In genomic region chr13:102799544-102800144, GRCh38 we compare ENCODE assay signal across 8 cellular contexts. TPM values are rescaled to one million over a fixed set of nuclear protein-coding genes. Genes with fewer than 3 reads are reported as not detected.
DNase-seq lines count a peak whose midpoint lies in the region; ATAC-seq and TF ChIP-seq lines count a peak whose summit lies in the region.

No MANE protein-coding gene starts in this region.

- no peak for TF ChIP-seq CTCF in omental fat pad (IDR thresholded peaks at IDR 0.05)

- DNase-seq in HuH-7 (ENCODE audit: low spot score) = peak; percentile 10
- peak; percentile 5 for DNase-seq in activated gamma-delta T cell treated with Interleukin-2 at 50 U/mL for 16 hours
- peak; percentile 15 for DNase-seq in germinal center (ENCODE audit: low spot score)
- no peak for DNase-seq in omental fat pad (ENCODE audit: low spot score)
- DNase-seq in NCI-H2227 treated with DMSO at 0.1 percent for 48 hours (lab: John Stamatoyannopoulos, UW) = no peak
- DNase-seq in NCI-H2107 (lab: John Stamatoyannopoulos, UW) = no peak

- H3K4me3 ChIP-seq in GM08714 (ENCODE audit: low read length) = peak overlapping the region; percentile 72

- ATAC-seq in GM21526 (IDR thresholded peaks at IDR 0.05; ENCODE audit: low FRiP score, unreplicated experiment) = peak; percentile 2
- peak; percentile 36 for ATAC-seq in omental fat pad (ENCODE audit: low FRiP score)

RNA-seq across cellular contexts. Expression of gene BIVM, which starts 0.7 kb away (rescaled TPM):
- total RNA-seq in omental fat pad = 10 to 100 TPM; 12.6 to 21.4 (median 16.1) TPM

RNA-seq across cellular contexts. Expression of gene POGLUT2, which starts 0.9 kb away (rescaled TPM):
- 1 to 10 TPM; 4.2 to 6.0 (median 4.8) TPM for total RNA-seq in omental fat pad

RNA-seq across cellular contexts. Expression of gene TEX30, which starts 26.1 kb away (rescaled TPM):
- 10 to 100 TPM in 2 of 4 donors, 1 to 10 TPM in 2; 9.5 to 11.4 (median 10.5) TPM for total RNA-seq in omental fat pad

RNA-seq across cellular contexts. Expression of gene ERCC5, which starts 46.2 kb away (rescaled TPM):
- 10 to 100 TPM; 42.5 to 81.8 (median 68.3) TPM for total RNA-seq in omental fat pad

Comparison
In these comparisons a context has a peak if more than half of its experiments do, and no peak if none do; other contexts are left out.
1. DNase-seq: peak in HuH-7 (single experiment), activated gamma-delta T cell treated with Interleukin-2 at 50 U/mL for 16 hours (single experiment) and germinal center (single experiment); none in omental fat pad (single experiment), NCI-H2227 treated with DMSO at 0.1 percent for 48 hours (single experiment) and NCI-H2107 (single experiment).